ENCODE assay signal across 25 cellular contexts in genomic region chr5:3526551-3527185, GRCh38.
"Had no signal": no experiment of that assay in that cellular context is flagged by ENCODE, and none has a peak within 500 bp of the region (broad histone marks: within the 10 kb centered on the region; RNA-seq: fewer than 3 reads in every experiment).

No MANE protein-coding gene starts in this region.

- H3K9me3 ChIP-seq: lower lobe of right lung, right lobe of liver, suprapubic skin, thyroid gland had no signal

- H3K27me3 ChIP-seq: right lobe of liver, suprapubic skin, thyroid gland had no signal

- H3K27ac ChIP-seq: coronary artery, epithelial cell of prostate, lower lobe of right lung, parathyroid adenoma, right lobe of liver, suprapubic skin, thyroid gland had no signal

- DNase-seq: effector CD4-positive, alpha-beta T cell; endodermal cell; foreskin fibroblast; glutamatergic neuron; hypothalamus; immature natural killer cell; islet precursor cell; left ventricle myocardium superior; lower lobe of right lung; natural killer cell; right lobe of liver; small intestine; stimulated activated CD4-positive, alpha-beta T cell treated with anti-CD3 and anti-CD28 coated beads, Interleukin-12 subunit alpha, Interleukin-12 subunit beta, amount 100 ng/mL, for 4 hours; stimulated activated CD4-positive, alpha-beta T cell treated with anti-CD3 and anti-CD28 coated beads, Interleukin-1b, Interleukin-23, amount 100 ng/mL, for 48 hours; stimulated activated CD4-positive, alpha-beta T cell treated with anti-CD3 and anti-CD28 coated beads, Interleukin-4, amount 100 ng/mL, for 1 hour; stimulated activated CD8-positive, alpha-beta memory T cell treated with anti-CD3 and anti-CD28 coated beads, Interleukin-4, amount 100 ng/mL, for 48 hours; stimulated activated naive CD4-positive, alpha-beta T cell; stimulated activated naive CD8-positive, alpha-beta T cell treated with anti-CD3 and anti-CD28 coated beads, Interleukin-15, amount 100 ng/mL, for 72 hours; thyroid gland; trophoblast cell had no signal

- ATAC-seq: esophagus mucosa; left ventricle myocardium superior; lower lobe of right lung; natural killer cell; right lobe of liver; stimulated activated naive CD8-positive, alpha-beta T cell treated with anti-CD3 and anti-CD28 coated beads, Interleukin-15, amount 100 ng/mL, for 72 hours had no signal

- H3K9ac ChIP-seq: parathyroid adenoma had no signal

- H3K4me1 ChIP-seq: lower lobe of right lung, parathyroid adenoma, right lobe of liver, suprapubic skin had no signal

- FAIRE-seq: small intestine had no signal

- H3K4me3 ChIP-seq: coronary artery, lower lobe of right lung, right lobe of liver, suprapubic skin, thyroid gland had no signal

- H3K36me3 ChIP-seq: lower lobe of right lung, right lobe of liver, suprapubic skin, thyroid gland had no signal

- H2AFZ ChIP-seq: parathyroid adenoma had no signal

- H3K79me2 ChIP-seq: parathyroid adenoma had no signal
